20 cellular contexts compared by ENCODE assay signal in the genomic region with DNA sequence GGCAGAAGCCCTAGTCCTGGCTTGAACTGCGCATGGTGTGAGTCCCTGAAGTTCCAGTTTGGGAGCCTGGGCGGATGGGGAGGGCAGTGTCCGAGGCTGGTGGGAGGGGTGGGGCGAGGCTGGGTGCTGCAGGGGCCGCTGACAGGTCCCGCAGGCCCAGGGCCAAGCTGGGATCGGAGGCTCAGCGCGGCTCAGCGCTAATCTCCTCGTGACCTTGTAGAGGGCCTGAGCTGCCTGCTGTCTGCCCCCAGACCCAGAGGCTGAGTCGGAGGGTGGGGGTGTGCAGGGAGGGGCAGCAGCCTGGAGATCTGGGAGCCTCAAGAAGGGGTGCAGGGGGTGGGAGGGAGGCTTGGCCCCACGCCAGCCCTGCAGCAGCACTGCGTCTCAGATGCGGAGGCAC. TPM values are rescaled to one million over a fixed set of nuclear protein-coding genes. Genes with fewer than 3 reads are reported as not detected.
A peak's percentile ranks its signal among the peaks of the same experiment; 100 is the strongest.
DNase-seq lines count a peak whose midpoint lies in the region; ATAC-seq, FAIRE-seq and TF ChIP-seq lines count a peak whose summit lies in the region.
"Had no signal": no experiment of that assay in that cellular context is flagged by ENCODE, and none has a peak within 500 bp of the region (broad histone marks: within the 10 kb centered on the region; RNA-seq: fewer than 3 reads in every experiment).

No MANE protein-coding gene starts in this region.

- H3K27ac ChIP-seq in A549 (no peak overlapping the region), Panc1 (ENCODE audit: low read length) (no peak overlapping the region), H1 (ENCODE audit: low read depth, low read length) (no peak overlapping the region)
- H3K27ac ChIP-seq: C4-2B, KMS-11 had no signal

- peaks cover 24% of the 10 kb centered on the region for H3K27me3 Mint-ChIP-seq in memory B cell

- peaks cover 6 to 20% of the 10 kb centered on the region in 2 experiments for H4K20me1 ChIP-seq in H1 (replicated peaks in 1 of 2; ENCODE audit: control insufficient read depth in 1 of 2, insufficient read depth in 2 of 2, low read length in 2 of 2)

- WGBS in A549 (ENCODE audit: missing lambda C conversion rate): 17% methylated on average over 13 of the region's 15 CpGs
- 91% methylated on average over 12 of the region's 15 CpGs; no CpG with 5 or more reads in 1 of the 2 experiments for WGBS in H1 (ENCODE audit: extremely low coverage in 1 of 2, insufficient coverage in 1 of 2, insufficient read length in 1 of 2, insufficient replicate concordance in 2 of 2, low coverage in 1 of 2, low lambda C conversion rate in 2 of 2, missing lambda C conversion rate in 1 of 2), 2 experiments

- H3K27ac Mint-ChIP-seq in memory B cell: no peak overlapping the region

- H3K36me3 ChIP-seq in Panc1 (ENCODE audit: control insufficient read depth, insufficient read depth, low read length): no peaks in the 10 kb centered on the region; the same call in 1 of the 2 replicates
- peaks cover 2 to 8% (median 6%) of the 10 kb centered on the region in 4 experiments; a peak in 3 of 8 replicates for H3K36me3 ChIP-seq in H1 (ENCODE audit: control insufficient read depth in 2 of 4, insufficient read depth in 4 of 4, low read length in 3 of 4)
- H3K36me3 ChIP-seq: MG63 had no signal

- H3K27me3 ChIP-seq in Panc1 (ENCODE audit: control insufficient read depth, insufficient read depth, low read length) (no peaks in the 10 kb centered on the region), H1 (replicated peaks in 1 of 4; ENCODE audit: control insufficient read depth in 3 of 4, extremely low read depth in 1 of 4, insufficient read depth in 3 of 4, low read length in 3 of 4) (peaks cover 3 to 24% (median 22%) of the 10 kb centered on the region in 4 experiments)

- no peaks in the 10 kb centered on the region for H3K9me3 Mint-ChIP-seq in memory B cell

- no peak overlapping the region for H4K8ac ChIP-seq in H1 (ENCODE audit: extremely low read depth, insufficient read depth, low read length)

- TF ChIP-seq RAD21 in A549 (conservative IDR thresholded peaks at IDR 0.05 in 1 of 2, IDR thresholded peaks at IDR 0.05 in 1 of 2) (no peak), H1 (IDR thresholded peaks at IDR 0.05 in 1 of 2, conservative IDR thresholded peaks at IDR 0.05 in 1 of 2; ENCODE audit: low read depth in 2 of 2, low read length in 2 of 2) (no peak)

- in situ Hi-C loops in Panc1 (cut with HindIII; ENCODE audit: low pct_unique_long_range_greater_than_20kb, low sequenced_read_pairs): no loop called here

- POLR2A ChIA-PET in A549 (lab: Yijun Ruan, JAX): no interaction called here
- POLR2A ChIA-PET in Panc1 (lab: Charles Lee): no interaction called here
- POLR2A ChIA-PET in H1 (lab: Charles Lee; ENCODE audit: partially characterized antibody): interaction anchor here (1.1 kb wide), 1 partner anchor 13 kb away, joined by 3 read pairs; no protein-coding TSS in a partner anchor

- no peak overlapping the region for H3K4ac ChIP-seq in H1 (replicated peaks; ENCODE audit: insufficient read length, low read depth, low read length)

- H3K56ac ChIP-seq in H1 (replicated peaks; ENCODE audit: insufficient read length, low read depth, low read length): no peak overlapping the region

- no peak overlapping the region for H3K18ac ChIP-seq in H1 (ENCODE audit: extremely low read depth, low read length)

- H3K4me1 ChIP-seq in A549 (peaks cover 9% of the 10 kb centered on the region; the same call in 1 of the 3 replicates), Panc1 (ENCODE audit: control insufficient read depth, insufficient read depth, low read length) (no peaks in the 10 kb centered on the region), H1 (replicated peaks in 1 of 4; ENCODE audit: control insufficient read depth in 3 of 4, insufficient read depth in 4 of 4, low read length in 3 of 4) (peaks cover 0 to 9% (median 7%) of the 10 kb centered on the region in 4 experiments; a peak in 6 of 7 replicates)

- no peak for TF ChIP-seq POLR2A in A549 (IDR thresholded peaks at IDR 0.05; ENCODE audit: low read length)
- TF ChIP-seq POLR2A in H1 (IDR thresholded peaks at IDR 0.05; ENCODE audit: control extremely low read depth in 1 of 2, low read depth in 2 of 2, low read length in 2 of 2): no peak

- H3K36me3 Mint-ChIP-seq in memory B cell: no peaks in the 10 kb centered on the region

- H3K9me3 ChIP-seq in A549 (no peaks in the 10 kb centered on the region), Panc1 (ENCODE audit: control insufficient read depth, insufficient read depth, low read depth, low read length) (no peaks in the 10 kb centered on the region), H1 (ENCODE audit: insufficient read depth in 2 of 2, low read depth in 1 of 2, low read length in 1 of 2) (no peaks in the 10 kb centered on the region)
- H3K9me3 ChIP-seq: Caco-2, MG63 had no signal

- H2BK120ac ChIP-seq in H1 (replicated peaks; ENCODE audit: low read depth, low read length): no peak overlapping the region

- H3K9ac ChIP-seq in H1 (replicated peaks in 1 of 4; ENCODE audit: extremely low read depth in 1 of 4, low read depth in 3 of 4, low read length in 3 of 4): no peak overlapping the region
- H3K9ac ChIP-seq: KMS-11 had no signal

- no peak for TF ChIP-seq EP300 in A549 (IDR thresholded peaks at IDR 0.05)
- no peak for TF ChIP-seq EP300 in H1 (IDR thresholded peaks at IDR 0.05; ENCODE audit: borderline replicate concordance in 1 of 2, low read depth in 2 of 2, low read length in 2 of 2)

- no peak overlapping the region for H2BK5ac ChIP-seq in H1 (ENCODE audit: low read depth, low read length)

- intact Hi-C loops in Panc1 (cut with micrococcal nuclease; ENCODE audit: unreplicated experiment): no loop called here

- no TSS peak for BruUV-seq in Panc1 (replicated peaks; lab: Mats Ljungman, UMichigan)

- H3K4me2 ChIP-seq in A549 (no peak overlapping the region), H1 (ENCODE audit: insufficient read depth in 1 of 2, low read depth in 2 of 2, low read length in 2 of 2) (no peak overlapping the region)
- H3K4me2 ChIP-seq: KMS-11 had no signal

- H2AK5ac ChIP-seq in H1 (ENCODE audit: low read depth, low read length): no peak overlapping the region

- peaks cover 13% of the 10 kb centered on the region; the same call in 1 of the 2 replicates for H3K23me2 ChIP-seq in H1 (ENCODE audit: low read depth, low read length)

- FAIRE-seq in A549 (lab: Jason Lieb, UNC) (no peak), H1 (lab: Jason Lieb, UNC) (no peak)
- FAIRE-seq: A204.1, GM12892, H54 had no signal

- no peak overlapping the region for H2BK12ac ChIP-seq in H1 (ENCODE audit: low read depth, low read length)

- H3K14ac ChIP-seq in H1 (ENCODE audit: insufficient read length): no peak overlapping the region

- H4K5ac ChIP-seq in H1 (ENCODE audit: insufficient read length, low read depth, low read length): no peak overlapping the region

- no peak overlapping the region for H3K23ac ChIP-seq in H1 (ENCODE audit: insufficient read length)

- CTCF ChIA-PET in A549 (lab: Yijun Ruan, JAX) (interaction anchor here (1.0 to 14.8 kb wide), 4 partner anchors 12 to 35 kb away, joined by 3 to 344 read pairs (median 3); a partner anchor contains a TSS), Panc1 (lab: Charles Lee) (no interaction called here), H1 (lab: Charles Lee; ENCODE audit: partially characterized antibody) (interaction anchor here (0.8 kb wide), 2 partner anchors 37 to 432 kb away, joined by 3 to 4 read pairs; no protein-coding TSS in a partner anchor)

- H3K4me1 Mint-ChIP-seq in memory B cell: peaks cover 21% of the 10 kb centered on the region

- H4K91ac ChIP-seq in H1 (replicated peaks; ENCODE audit: insufficient read length, low read length): no peak overlapping the region

- peak; percentile 10 to 22; a peak in 4 of 6 replicates for ATAC-seq in A549
- 0 out of 2 replicates have a peak, but pooled peaks have one; percentile 24 for ATAC-seq in Panc1
- no peak for ATAC-seq in memory B cell (ENCODE audit: low read depth)
- no peak for ATAC-seq in GM19467 (IDR thresholded peaks at IDR 0.05; ENCODE audit: unreplicated experiment)

- H2AFZ ChIP-seq in H1 (ENCODE audit: low read length): no peak overlapping the region

- no peaks in the 10 kb centered on the region for H3K79me1 ChIP-seq in H1 (ENCODE audit: low read depth, low read length)

- H3K4me3 ChIP-seq in A549 (no peak overlapping the region), Panc1 (ENCODE audit: low read depth in 2 of 2, low read length in 2 of 2) (no peak overlapping the region), H1 (ENCODE audit: extremely low read depth in 1 of 4, insufficient read depth in 2 of 4, low read depth in 3 of 4, low read length in 4 of 4) (no peak overlapping the region)
- H3K4me3 ChIP-seq: MG63 had no signal

- H2BK20ac ChIP-seq in H1 (ENCODE audit: low read length): no peak overlapping the region

- H3K79me2 ChIP-seq in H1 (ENCODE audit: control insufficient read depth in 1 of 2, insufficient read depth in 2 of 2, low read length in 2 of 2): no peaks in the 10 kb centered on the region

- no peak for TF ChIP-seq CTCF in A549 (IDR thresholded peaks at IDR 0.05)
- no peak for TF ChIP-seq CTCF in Panc1 (IDR thresholded peaks at IDR 0.05)
- TF ChIP-seq CTCF in H1 (IDR thresholded peaks at IDR 0.05; ENCODE audit: control extremely low read depth in 1 of 3, insufficient read depth in 1 of 3, low read depth in 1 of 3, low read length in 3 of 3): no peak

- DNase-seq in A549 (ENCODE audit: low read depth in 1 of 2, low spot score in 1 of 2) (peak in 1 of 2 experiments; percentile 51), Panc1 (ENCODE audit: low read depth, low spot score) (no peak), H1 (ENCODE audit: low read depth in 1 of 2, low spot score in 2 of 2) (no peak), memory B cell (ENCODE audit: low spot score in 2 of 2) (no peak), NCI-H2107 treated with DMSO at 0.1 percent for 48 hours (lab: John Stamatoyannopoulos, UW; ENCODE audit: unreplicated experiment) (no peak), foreskin melanocyte (no peak), kidney glomerular epithelial cell (lab: John Stamatoyannopoulos, UW) (no peak)
- DNase-seq: Caco-2, DMS79, GDM1, MG63, NCI-H1105 treated with DMSO at 0.1 percent for 48 hours, NCI-H1930, NCI-H2171 treated with DMSO at 0.1 percent for 48 hours had no signal

- 0 out of 2 replicates have a peak overlapping the region, but pooled peaks have one; percentile 53 for H2BK15ac ChIP-seq in H1 (ENCODE audit: low read length)

- H3K4me3 Mint-ChIP-seq in memory B cell: peak overlapping the region; percentile 32

RNA-seq across cellular contexts. Expression of a gene that starts 3.0 kb away (rescaled TPM):
- polyA plus RNA-seq in A549 (2011; rRNA removed) (0.67 and 0.69 TPM in 2 replicates), A549 (2017; fragmentation: RNase III; extraction: RNeasy Plus Mini Kit Qiagen cat#74134 plus additional on column Dnase treatment) (3.4 to 3.8 TPM (median 3.7 TPM) in 3 replicates), H1 (2011; rRNA removed) (11.1 and 19.2 TPM in 2 replicates)
- polyA plus RNA-seq in A549 (2012; cell fraction: cytosol; rRNA removed): 1.2 and 1.3 TPM in 2 replicates
- polyA plus RNA-seq in A549 (2012; cell fraction: nucleus; rRNA removed): 2.9 and 3.8 TPM in 2 replicates
- 1.3 and 2.6 TPM in 2 replicates for polyA minus RNA-seq in A549 (2011; rRNA and poly(A)+ RNA removed)
- total RNA-seq in Panc1 (2021; ENCODE audit: unreplicated experiment): 4.9 TPM
- 4.0 TPM for polyA plus RNA-seq in Panc1 (2012; ENCODE audit: insufficient read length)
- 35.8 and 41.2 TPM in 2 replicates for total RNA-seq in H1 (2021; fragmentation: NEBNext Ultra II Directional; extraction: Animal tissue kit (Norgen Biotek cat#: 25700))
- 5.9 TPM for polyA plus RNA-seq in H1 (2011; cell fraction: cytosol; rRNA removed)
- 20.8 TPM for polyA plus RNA-seq in H1 (2011; cell fraction: nucleus; rRNA removed)
- 30.8 to 45.2 TPM (median 38.2 TPM) in 4 replicates for polyA plus RNA-seq in H1 (2012, experiment 1 of 2)
- polyA plus RNA-seq in H1 (2012, experiment 2 of 2): 33.0 TPM
- 44.9 TPM for polyA plus RNA-seq in H1 (2013, experiment 1 of 2)
- 43.1 TPM for polyA plus RNA-seq in H1 (2013, experiment 2 of 2)
- polyA minus RNA-seq in H1 (2011; rRNA and poly(A)+ RNA removed): 24.6 and 27.9 TPM in 2 replicates
- polyA minus RNA-seq in H1 (2011; cell fraction: cytosol; rRNA and poly(A)+ RNA removed): 20.7 TPM
- 10.7 TPM for polyA minus RNA-seq in H1 (2011; cell fraction: nucleus; rRNA and poly(A)+ RNA removed)

RNA-seq across cellular contexts. Expression of a gene that starts 31.9 kb away (rescaled TPM):
- polyA plus RNA-seq in A549 (2011; rRNA removed) (117 and 137 TPM in 2 replicates), A549 (2017; fragmentation: RNase III; extraction: RNeasy Plus Mini Kit Qiagen cat#74134 plus additional on column Dnase treatment) (199 to 247 TPM (median 246 TPM) in 3 replicates), H1 (2011; rRNA removed) (439 and 585 TPM in 2 replicates)
- 315 and 361 TPM in 2 replicates for polyA plus RNA-seq in A549 (2012; cell fraction: cytosol; rRNA removed)
- polyA plus RNA-seq in A549 (2012; cell fraction: nucleus; rRNA removed): 405 and 426 TPM in 2 replicates
- 73.2 and 77.6 TPM in 2 replicates for polyA minus RNA-seq in A549 (2011; rRNA and poly(A)+ RNA removed)
- 69.1 TPM for total RNA-seq in Panc1 (2021; ENCODE audit: unreplicated experiment)
- 192 TPM for polyA plus RNA-seq in Panc1 (2012; ENCODE audit: insufficient read length)
- 123 and 124 TPM in 2 replicates for total RNA-seq in H1 (2021; fragmentation: NEBNext Ultra II Directional; extraction: Animal tissue kit (Norgen Biotek cat#: 25700))
- 282 TPM for polyA plus RNA-seq in H1 (2011; cell fraction: cytosol; rRNA removed)
- polyA plus RNA-seq in H1 (2011; cell fraction: nucleus; rRNA removed): 227 TPM
- 99.4 to 181 TPM (median 175 TPM) in 4 replicates for polyA plus RNA-seq in H1 (2012, experiment 1 of 2)
- polyA plus RNA-seq in H1 (2012, experiment 2 of 2): 315 TPM
- 173 TPM for polyA plus RNA-seq in H1 (2013, experiment 1 of 2)
- 186 TPM for polyA plus RNA-seq in H1 (2013, experiment 2 of 2)
- polyA minus RNA-seq in H1 (2011; rRNA and poly(A)+ RNA removed): 46.7 and 56.4 TPM in 2 replicates
- polyA minus RNA-seq in H1 (2011; cell fraction: cytosol; rRNA and poly(A)+ RNA removed): 53.9 TPM
- polyA minus RNA-seq in H1 (2011; cell fraction: nucleus; rRNA and poly(A)+ RNA removed): 41.0 TPM

Comparison
In these comparisons a context has a peak if more than half of its experiments do, and no peak if none do; other contexts are left out.
1. ATAC-seq: peak in A549 (2 of 2) and Panc1 (single experiment); none in memory B cell (single experiment) and GM19467 (single experiment).